8 cellular contexts compared by ENCODE assay signal in the genomic region with DNA sequence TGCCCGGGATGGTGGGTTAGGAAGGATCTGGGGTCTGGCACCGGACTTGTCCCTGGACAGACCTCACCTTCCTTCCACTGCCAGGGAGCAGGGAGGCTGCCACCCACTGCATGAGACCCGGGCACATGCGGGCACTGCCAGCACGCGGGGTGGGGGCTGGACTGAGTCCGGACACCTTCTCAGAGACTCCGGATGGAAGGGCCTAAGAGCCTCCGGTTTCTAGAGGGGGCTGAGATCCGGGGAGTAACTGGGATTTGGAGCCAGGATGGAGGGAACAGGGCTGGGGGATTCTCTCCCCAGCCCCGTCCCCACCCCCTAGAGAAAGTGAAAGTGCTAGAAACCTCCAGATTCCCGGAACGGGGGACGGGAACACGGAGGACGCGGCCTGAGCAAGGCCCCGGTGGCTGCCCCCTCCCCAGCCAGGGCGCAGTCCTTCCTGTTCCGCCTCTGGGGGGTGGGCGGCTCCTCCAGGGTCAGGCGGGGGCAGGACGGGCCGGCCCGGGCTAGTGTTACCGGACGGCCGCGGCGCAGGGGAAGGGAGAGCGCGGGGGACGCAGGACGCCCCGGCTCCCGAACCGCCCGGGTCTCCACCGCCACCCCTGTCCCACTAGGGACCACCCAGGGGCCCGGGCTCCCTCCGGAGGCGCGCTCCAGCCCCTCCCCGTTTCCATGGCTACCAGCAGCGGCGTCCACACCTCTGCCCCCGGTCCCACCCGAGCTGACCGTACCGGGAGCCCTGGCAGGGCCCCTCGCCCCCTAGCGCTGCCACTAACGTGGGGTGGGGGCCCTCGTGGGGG. TPM values are rescaled to one million over a fixed set of nuclear protein-coding genes. Genes with fewer than 3 reads are reported as not detected.
DNase-seq lines count a peak whose midpoint lies in the region; ATAC-seq and TF ChIP-seq lines count a peak whose summit lies in the region.

No MANE protein-coding gene starts in this region.

- H3K4me2 ChIP-seq in SK-N-SH: peak overlapping the region; percentile 73

- no peaks in the 10 kb centered on the region for H3F3A ChIP-seq in SK-N-SH (replicated peaks; ENCODE audit: insufficient read depth)

- peak; percentile 17 for DNase-seq in NCI-H345 (lab: John Stamatoyannopoulos, UW)
- DNase-seq in NCI-H345 treated with DMSO at 0.1 percent for 48 hours (lab: John Stamatoyannopoulos, UW; ENCODE audit: unreplicated experiment): no peak
- peak; percentile 66 for DNase-seq in SK-N-SH
- no peak for DNase-seq in vagina (ENCODE audit: extremely low spot score in 2 of 2)
- DNase-seq in DMS153 treated with DMSO at 0.1 percent for 48 hours (lab: John Stamatoyannopoulos, UW; ENCODE audit: unreplicated experiment): no peak

- TF ChIP-seq EP300 in SK-N-SH (IDR thresholded peaks at IDR 0.05; ENCODE audit: borderline replicate concordance in 1 of 2, low read depth in 1 of 2, low read length in 1 of 2): no peak

- POLR2A ChIA-PET in SK-N-SH (lab: Yijun Ruan, JAX): no interaction called here

- H3K27me3 ChIP-seq in SK-N-SH (ENCODE audit: insufficient read depth) (no peaks in the 10 kb centered on the region), duodenal mucosa (ENCODE audit: control insufficient read depth in 1 of 2, insufficient read depth in 2 of 2, low read length in 2 of 2) (no peaks in the 10 kb centered on the region), vagina (no peaks in the 10 kb centered on the region)

- H3K4me1 ChIP-seq in SK-N-SH (ENCODE audit: control insufficient read depth in 1 of 2, insufficient read depth in 2 of 2, low read depth in 1 of 2, low read length in 1 of 2) (peaks cover 0 to 2% of the 10 kb centered on the region in 2 experiments; a peak in 1 of 4 replicates), duodenal mucosa (ENCODE audit: control insufficient read depth in 1 of 2, insufficient read depth in 2 of 2, low read length in 2 of 2) (peaks cover 42 to 47% of the 10 kb centered on the region in 2 donors), mesodermal cell (ENCODE audit: control insufficient read depth, insufficient read depth, low read length, poor library complexity, severe bottlenecking) (no peaks in the 10 kb centered on the region), vagina (peaks cover 34% of the 10 kb centered on the region)

- H2AFZ ChIP-seq in SK-N-SH (ENCODE audit: low read depth): no peak overlapping the region

- no peaks in the 10 kb centered on the region for H3K79me2 ChIP-seq in SK-N-SH (ENCODE audit: insufficient read depth)

- H3K36me3 ChIP-seq in SK-N-SH (replicated peaks in 1 of 2; ENCODE audit: control insufficient read depth in 1 of 2, insufficient read depth in 2 of 2, low read length in 1 of 2) (no peaks in the 10 kb centered on the region), duodenal mucosa (ENCODE audit: control insufficient read depth in 1 of 2, insufficient read depth in 2 of 2, low read length in 2 of 2) (no peaks in the 10 kb centered on the region), mesodermal cell (ENCODE audit: control insufficient read depth, insufficient read depth, low read length) (no peaks in the 10 kb centered on the region), vagina (no peaks in the 10 kb centered on the region)

- no peak for TF ChIP-seq RAD21 in SK-N-SH (IDR thresholded peaks at IDR 0.05; ENCODE audit: low read length)

- H3K9ac ChIP-seq in SK-N-SH (peak overlapping the region; percentile 49), duodenal mucosa (ENCODE audit: low read depth in 1 of 2, low read length in 2 of 2) (peak overlapping the region; percentile 90 to 98)

- intact Hi-C loops in vagina (cut with DNase I): no loop called here

- CTCF ChIA-PET in SK-N-SH (lab: Yijun Ruan, JAX): no interaction called here

- TF ChIP-seq CTCF in SK-N-SH (IDR thresholded peaks at IDR 0.05): no peak
- no peak for TF ChIP-seq CTCF in vagina (IDR thresholded peaks at IDR 0.05)

- H4K20me1 ChIP-seq in SK-N-SH (ENCODE audit: insufficient read depth): no peaks in the 10 kb centered on the region

- peak overlapping the region; percentile 47 to 59 for H3K4me3 ChIP-seq in SK-N-SH (ENCODE audit: low read depth in 2 of 2, low read length in 1 of 2)
- H3K4me3 ChIP-seq in duodenal mucosa (ENCODE audit: low read depth in 1 of 2, low read length in 2 of 2): peak overlapping the region; percentile 81 to 86
- peak overlapping the region; percentile 64 for H3K4me3 ChIP-seq in mesodermal cell (ENCODE audit: extremely low read depth, insufficient read depth, low read length, poor library complexity, severe bottlenecking)
- H3K4me3 ChIP-seq in vagina: peak overlapping the region; percentile 78 to 89

- peak; percentile 36 for ATAC-seq in HG02852 (IDR thresholded peaks at IDR 0.05; ENCODE audit: unreplicated experiment)

- no peak for TF ChIP-seq POLR2A in vagina (IDR thresholded peaks at IDR 0.05)

- 42% methylated on average over 19 of the region's 54 CpGs for WGBS in SK-N-SH (ENCODE audit: low lambda C conversion rate)
- WGBS in mesodermal cell (ENCODE audit: insufficient coverage in 2 of 2), 2 experiments: 4 to 9% methylated on average over 33 to 47 of the region's 54 CpGs

- H3K9me3 ChIP-seq in SK-N-SH (no peaks in the 10 kb centered on the region), duodenal mucosa (ENCODE audit: control insufficient read depth in 1 of 2, low read length in 2 of 2) (no peaks in the 10 kb centered on the region), mesodermal cell (ENCODE audit: control insufficient read depth, low read length) (no peaks in the 10 kb centered on the region), vagina (no peaks in the 10 kb centered on the region)

- no peaks in the 10 kb centered on the region for H3K9me2 ChIP-seq in SK-N-SH

- H3K27ac ChIP-seq in SK-N-SH (ENCODE audit: low read depth in 2 of 2, low read length in 1 of 2) (no peak overlapping the region), duodenal mucosa (ENCODE audit: low read depth, low read length) (peak overlapping the region; percentile 91), mesodermal cell (ENCODE audit: low read depth, low read length, severe bottlenecking) (no peak overlapping the region), vagina (peak overlapping the region; percentile 84)

TF ChIP-seq in SK-N-SH, 30 proteins besides CTCF, POLR2A, EP300 and RAD21:
- TF ChIP-seq SIN3A (IDR thresholded peaks at IDR 0.05; ENCODE audit: borderline replicate concordance, low read depth, low read length) (no peak), YY1 (IDR thresholded peaks at IDR 0.05; ENCODE audit: low read depth) (no peak), FOXM1 (IDR thresholded peaks at IDR 0.05; ENCODE audit: low read depth) (no peak), TEAD4 (IDR thresholded peaks at IDR 0.05; ENCODE audit: borderline replicate concordance, insufficient read depth) (no peak)

RNA-seq across cellular contexts. Expression of a gene that starts 0.7 kb away (rescaled TPM):
- 2.3 and 2.6 TPM in 2 replicates for polyA plus RNA-seq in SK-N-SH (2012; rRNA removed)
- 0.97 and 1.5 TPM in 2 replicates for polyA plus RNA-seq in SK-N-SH (2012; cell fraction: cytosol; rRNA removed)
- polyA plus RNA-seq in SK-N-SH (2012; cell fraction: nucleus; rRNA removed): 7.4 and 9.0 TPM in 2 replicates
- polyA plus RNA-seq in mesodermal cell (2013, experiment 1 of 2): 29.5 TPM
- 27.8 TPM for polyA plus RNA-seq in mesodermal cell (2013, experiment 2 of 2)
- 21.6 TPM for total RNA-seq in vagina

Comparison
In these comparisons a context has a peak if more than half of its experiments do, and no peak if none do; other contexts are left out.
1. DNase-seq: peak in NCI-H345 (single experiment) and SK-N-SH (single experiment); none in NCI-H345 treated with DMSO at 0.1 percent for 48 hours (single experiment), vagina (0 of 2) and DMS153 treated with DMSO at 0.1 percent for 48 hours (single experiment).
2. H3K27ac ChIP-seq: peak in duodenal mucosa (single experiment) and vagina (single experiment); none in SK-N-SH (0 of 2) and mesodermal cell (single experiment).
3. Peak in every context shown above with its lines, with median percentiles within 50 percentile points of each other: H3K4me3 ChIP-seq.